In the genomic region with DNA sequence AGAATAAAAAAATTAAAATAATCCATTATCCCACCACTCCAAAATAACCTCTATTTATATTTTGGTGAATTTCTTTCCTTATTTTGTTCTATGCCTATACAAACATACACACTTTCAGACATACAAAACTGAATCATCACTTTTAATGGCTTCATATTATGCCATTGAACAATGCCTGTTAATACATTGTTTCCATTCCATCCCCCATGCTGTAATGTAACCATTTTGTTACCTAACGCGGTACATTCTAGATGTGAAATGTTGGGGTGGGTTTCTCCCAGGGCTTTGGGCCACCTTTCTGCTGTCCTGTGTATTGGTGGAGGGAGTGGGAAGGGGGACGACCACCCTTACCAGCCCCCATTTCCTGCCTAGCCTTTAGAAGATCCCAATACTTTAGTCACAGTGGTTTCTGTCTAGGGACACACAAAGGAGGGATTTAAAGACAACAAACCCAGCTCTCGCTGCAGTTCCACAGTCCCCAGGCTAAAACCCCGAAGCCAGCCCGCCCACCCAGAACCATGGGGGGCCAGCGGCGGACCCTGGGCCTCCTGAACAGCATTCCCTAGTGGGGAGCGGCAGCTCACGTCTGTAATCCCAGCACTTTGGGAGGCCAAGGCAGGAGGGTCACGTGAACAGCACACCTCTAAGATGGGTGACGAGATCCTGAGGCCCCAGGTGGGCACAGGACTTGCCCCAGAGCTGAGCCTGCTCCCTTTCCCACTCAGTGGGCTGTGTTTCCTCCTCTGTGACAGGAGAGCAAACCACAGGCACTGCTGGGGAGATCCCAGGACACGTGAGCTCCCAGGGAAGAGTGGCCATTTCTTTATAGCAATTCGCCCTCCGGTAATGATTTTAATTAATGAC, we compare ENCODE assay signal across 10 cellular contexts. TPM values are rescaled to one million over a fixed set of nuclear protein-coding genes. Genes with fewer than 3 reads are reported as not detected.
DNase-seq lines count a peak whose midpoint lies in the region; ATAC-seq and TF ChIP-seq lines count a peak whose summit lies in the region.
"Had no signal": no experiment of that assay in that cellular context is flagged by ENCODE, and none has a peak within 500 bp of the region (broad histone marks: within the 10 kb centered on the region; RNA-seq: fewer than 3 reads in every experiment).

No MANE protein-coding gene starts in this region.

- no peak for ATAC-seq in memory B cell (ENCODE audit: low read depth)

- peaks cover 88% of the 10 kb centered on the region for H3K4me1 Mint-ChIP-seq in activated naive CD4-positive, alpha-beta T cell treated with anti-CD3 and anti-CD28 coated beads, Interleukin-2, amount 10 ng/mL, durations not matched to agents 7 days and 5 days
- peaks cover 12% of the 10 kb centered on the region for H3K4me1 Mint-ChIP-seq in memory B cell

- CTCF ChIA-PET in activated naive CD4-positive, alpha-beta T cell treated with anti-CD3 and anti-CD28 coated beads, Interleukin-2, amount 10 ng/mL, durations not matched to agents 7 days and 5 days (lab: Charles Lee), result interaction anchor here (0.7 to 1.9 kb wide), 4 partner anchors 12 to 30 kb away, joined by 3 to 4 read pairs (median 4); a partner anchor contains a TSS

- no peaks in the 10 kb centered on the region for H3K27me3 ChIP-seq in tibial artery
- H3K27me3 ChIP-seq: BE2C had no signal

- peak overlapping the region; percentile 90 for H3K27ac Mint-ChIP-seq in activated naive CD4-positive, alpha-beta T cell treated with anti-CD3 and anti-CD28 coated beads, Interleukin-2, amount 10 ng/mL, durations not matched to agents 7 days and 5 days
- H3K27ac Mint-ChIP-seq in memory B cell, result peak overlapping the region; percentile 38

- peaks cover 36% of the 10 kb centered on the region for H3K36me3 Mint-ChIP-seq in activated naive CD4-positive, alpha-beta T cell treated with anti-CD3 and anti-CD28 coated beads, Interleukin-2, amount 10 ng/mL, durations not matched to agents 7 days and 5 days
- H3K36me3 Mint-ChIP-seq in memory B cell, result no peaks in the 10 kb centered on the region

- no peak for TF ChIP-seq CTCF in tibial artery (IDR thresholded peaks at IDR 0.05)

- intact Hi-C loops in tibial artery (cut with DNase I; ENCODE audit: low total_unique reads), result no loop called here

- H3K36me3 ChIP-seq in tibial artery, result peaks cover 0 to 15% (median 6%) of the 10 kb centered on the region in 3 donors
- H3K36me3 ChIP-seq: BE2C had no signal

- no peak for DNase-seq in activated naive CD4-positive, alpha-beta T cell treated with anti-CD3 and anti-CD28 coated beads, Interleukin-2, amount 10 ng/mL, durations not matched to agents 7 days and 5 days
- no peak for DNase-seq in activated naive CD4-positive, alpha-beta T cell treated with anti-CD3 and anti-CD28 coated beads, Interleukin-2, amount 50 U/mL, for 16 hours
- DNase-seq in amniotic epithelial cell (ENCODE audit: low read depth), result peak; percentile 54
- DNase-seq in memory B cell (ENCODE audit: low spot score in 2 of 2), result no peak
- no peak for DNase-seq in tibial artery
- DNase-seq in hippocampal formation (lab: John Stamatoyannopoulos, UW), result no peak
- DNase-seq in H4 (ENCODE audit: low spot score), result no peak
- no peak for DNase-seq in kidney tubule cell (ENCODE audit: low spot score)
- DNase-seq: BE2C, NCI-H2171 had no signal

- H3K4me1 ChIP-seq in tibial artery, result peaks cover 0 to 72% (median 47%) of the 10 kb centered on the region in 4 donors
- H3K4me1 ChIP-seq: BE2C had no signal

- peak overlapping the region; percentile 52 to 67 for H3K27ac ChIP-seq in tibial artery

- H3K4me3 Mint-ChIP-seq in activated naive CD4-positive, alpha-beta T cell treated with anti-CD3 and anti-CD28 coated beads, Interleukin-2, amount 10 ng/mL, durations not matched to agents 7 days and 5 days, result peak overlapping the region; percentile 69
- no peak overlapping the region for H3K4me3 Mint-ChIP-seq in memory B cell

- H3K27me3 Mint-ChIP-seq in activated naive CD4-positive, alpha-beta T cell treated with anti-CD3 and anti-CD28 coated beads, Interleukin-2, amount 10 ng/mL, durations not matched to agents 7 days and 5 days, result no peaks in the 10 kb centered on the region
- H3K27me3 Mint-ChIP-seq in memory B cell, result peaks cover under 1% of the 10 kb centered on the region

- no peaks in the 10 kb centered on the region for H3K9me3 ChIP-seq in tibial artery
- H3K9me3 ChIP-seq: BE2C had no signal

- H3K9me3 Mint-ChIP-seq in activated naive CD4-positive, alpha-beta T cell treated with anti-CD3 and anti-CD28 coated beads, Interleukin-2, amount 10 ng/mL, durations not matched to agents 7 days and 5 days, result no peaks in the 10 kb centered on the region
- H3K9me3 Mint-ChIP-seq in memory B cell, result no peaks in the 10 kb centered on the region

- no peak overlapping the region for H3K4me3 ChIP-seq in tibial artery

RNA-seq across cellular contexts. Expression of gene STXBP1, which starts 56.9 kb away (rescaled TPM):
- total RNA-seq in H4 (2014; rRNA removed; shearing (Covaris generic)), result 7.2 and 18.8 TPM in 2 replicates
